In the genomic region with DNA sequence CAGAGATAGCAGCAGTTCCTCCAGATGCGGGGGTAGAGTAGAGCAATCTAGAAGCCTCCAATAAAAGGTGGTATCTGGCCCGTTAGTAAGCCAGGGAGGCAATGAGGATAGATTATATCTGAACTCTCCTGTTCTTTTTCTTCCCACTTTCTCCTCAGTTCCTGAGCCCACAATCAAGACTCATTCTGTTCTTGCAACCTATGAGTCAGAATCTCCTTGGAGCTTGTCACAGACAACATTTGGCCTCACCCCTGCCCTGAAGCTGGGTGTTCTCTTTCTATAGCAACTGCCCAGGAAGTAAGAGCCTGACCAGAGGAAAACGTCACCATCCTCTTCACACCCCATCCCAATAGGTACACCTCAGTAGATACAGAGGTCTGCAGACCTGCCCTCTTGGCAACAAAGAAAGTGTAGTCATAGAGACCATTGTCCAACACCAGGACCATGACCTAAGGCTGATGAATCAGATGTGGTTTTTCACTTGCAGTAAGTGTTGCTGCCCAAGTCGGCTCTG, we compare ENCODE assay signal across 9 cellular contexts.
DNase-seq lines count a peak whose midpoint lies in the region; ATAC-seq, FAIRE-seq and TF ChIP-seq lines count a peak whose summit lies in the region.
"Had no signal": no experiment of that assay in that cellular context is flagged by ENCODE, and none has a peak within 500 bp of the region (broad histone marks: within the 10 kb centered on the region; RNA-seq: fewer than 3 reads in every experiment).

No MANE protein-coding gene starts in this region.

- peak; percentile 78 for DNase-seq in Daoy (ENCODE audit: low read depth)
- peak; percentile 69 for DNase-seq in IMR-90
- DNase-seq in coronary artery (ENCODE audit: low spot score): peak; percentile 79
- no peak for DNase-seq in CD4-positive, alpha-beta memory T cell
- no peak for DNase-seq in HTR-8/SVneo (ENCODE audit: insufficient read length, low spot score)
- no peak for DNase-seq in SHP77 treated with DMSO at 0.1 percent for 48 hours (lab: John Stamatoyannopoulos, UW)

- peaks cover 9% of the 10 kb centered on the region for H3K27me3 ChIP-seq in IMR-90 (ENCODE audit: control insufficient read depth, insufficient read depth, low read length)
- H3K27me3 ChIP-seq in neutrophil: no peaks in the 10 kb centered on the region
- no peaks in the 10 kb centered on the region for H3K27me3 ChIP-seq in CD4-positive, alpha-beta memory T cell (ENCODE audit: insufficient read depth, low read length)

- H2AK5ac ChIP-seq in IMR-90 (ENCODE audit: low read depth, low read length): no peak overlapping the region

- H3K27ac ChIP-seq in IMR-90 (ENCODE audit: insufficient read depth, low read length) (no peak overlapping the region), coronary artery (peak overlapping the region; percentile 13 to 70), neutrophil (peak overlapping the region; percentile 59)
- H3K27ac ChIP-seq in CD4-positive, alpha-beta memory T cell (ENCODE audit: low read depth, low read length): no peak overlapping the region
- H3K27ac ChIP-seq: VCaP had no signal

- peak; percentile 87 for ATAC-seq in IMR-90 (ENCODE audit: low read depth)
- no peak for ATAC-seq in HG02571 (IDR thresholded peaks at IDR 0.05; ENCODE audit: unreplicated experiment)

- H2AFZ ChIP-seq in IMR-90 (replicated peaks; ENCODE audit: low read length, poor library complexity): peak overlapping the region; percentile 24

- no peaks in the 10 kb centered on the region for H3K36me3 Mint-ChIP-seq in CD4-positive, alpha-beta memory T cell

- TF ChIP-seq CTCF in IMR-90 (conservative IDR thresholded peaks at IDR 0.05; ENCODE audit: low read depth, low read length) (no peak), coronary artery (IDR thresholded peaks at IDR 0.05) (no peak), neutrophil (IDR thresholded peaks at IDR 0.05) (no peak)

- no peak overlapping the region for H3K27ac Mint-ChIP-seq in CD4-positive, alpha-beta memory T cell

- no peak overlapping the region for H4K5ac ChIP-seq in IMR-90 (ENCODE audit: low read depth, low read length)

- H3K36me3 ChIP-seq in IMR-90 (ENCODE audit: control insufficient read depth, insufficient read depth, low read length) (no peaks in the 10 kb centered on the region), neutrophil (no peaks in the 10 kb centered on the region)
- H3K36me3 ChIP-seq in CD4-positive, alpha-beta memory T cell (ENCODE audit: insufficient read depth, low read length): no peaks in the 10 kb centered on the region

- no TSS peak for BruUV-seq in IMR-90 (replicated peaks; lab: Mats Ljungman, UMichigan)

- H3K18ac ChIP-seq in IMR-90 (ENCODE audit: low read depth, low read length): no peak overlapping the region

- TF ChIP-seq RAD21 in IMR-90 (IDR thresholded peaks at IDR 0.05; ENCODE audit: low read length): no peak

- no peak overlapping the region for H3K4ac ChIP-seq in IMR-90 (ENCODE audit: low read depth, low read length)

- TF ChIP-seq POLR2A in IMR-90 (IDR thresholded peaks at IDR 0.05; ENCODE audit: low read depth, low read length): no peak

- H3K4me1 ChIP-seq in IMR-90 (ENCODE audit: control insufficient read depth, insufficient read depth, low read length): peaks cover 9% of the 10 kb centered on the region; the same call in 1 of the 2 replicates
- peaks cover 34 to 44% of the 10 kb centered on the region in 2 experiments for H3K4me1 ChIP-seq in neutrophil (ENCODE audit: control insufficient read depth in 1 of 2, insufficient read depth in 1 of 2, low read depth in 1 of 2, low read length in 1 of 2)
- no peaks in the 10 kb centered on the region for H3K4me1 ChIP-seq in CD4-positive, alpha-beta memory T cell (ENCODE audit: insufficient read depth, low read length)

- no peak overlapping the region for H2BK5ac ChIP-seq in IMR-90 (ENCODE audit: low read depth, low read length, poor library complexity, severe bottlenecking)

- no peak overlapping the region for H3K14ac ChIP-seq in IMR-90 (replicated peaks; ENCODE audit: low read depth, low read length)

- no peak overlapping the region for H3K56ac ChIP-seq in IMR-90 (ENCODE audit: extremely low read depth, insufficient read depth, low read length)

- no peak overlapping the region for H2BK120ac ChIP-seq in IMR-90 (ENCODE audit: low read depth, low read length)

- WGBS in IMR-90 (ENCODE audit: extremely low coverage in 2 of 2, insufficient read length in 1 of 2), 2 experiments: no CpG with 5 or more reads among the region's 4 CpGs

- no peak overlapping the region for H3K4me2 ChIP-seq in IMR-90 (ENCODE audit: low read depth, low read length)

- no peak overlapping the region for H2AK9ac ChIP-seq in IMR-90 (replicated peaks; ENCODE audit: low read depth, low read length, poor library complexity)

- no peak overlapping the region for H3K9ac ChIP-seq in IMR-90 (ENCODE audit: low read depth, low read length)

- no peak overlapping the region for H2BK15ac ChIP-seq in IMR-90 (ENCODE audit: low read depth, low read length)

- H3K4me3 ChIP-seq in IMR-90 (ENCODE audit: insufficient read depth, low read depth, low read length) (no peak overlapping the region), coronary artery (no peak overlapping the region), neutrophil (ENCODE audit: low read depth in 1 of 2, low read length in 1 of 2) (no peak overlapping the region)
- H3K4me3 ChIP-seq in CD4-positive, alpha-beta memory T cell (ENCODE audit: low read length in 2 of 2): no peak overlapping the region

- no peaks in the 10 kb centered on the region for H3K9me3 Mint-ChIP-seq in CD4-positive, alpha-beta memory T cell

- intact Hi-C loops in IMR-90 (cut with micrococcal nuclease): no loop called here
- intact Hi-C loops in CD4-positive, alpha-beta memory T cell (cut with micrococcal nuclease): no loop called here

- H3K23ac ChIP-seq in IMR-90 (ENCODE audit: low read depth, low read length): no peak overlapping the region

- H4K20me1 ChIP-seq in IMR-90 (ENCODE audit: insufficient read depth, low read length): no peaks in the 10 kb centered on the region

- peaks cover 17 to 24% of the 10 kb centered on the region in 2 donors for H3K27me3 Mint-ChIP-seq in CD4-positive, alpha-beta memory T cell

- H3K4me1 Mint-ChIP-seq in CD4-positive, alpha-beta memory T cell: peaks cover 6 to 13% (median 8%) of the 10 kb centered on the region in 4 donors

- POLR2A ChIA-PET in IMR-90 (lab: Charles Lee; ENCODE audit: unreplicated experiment): no interaction called here
- POLR2A ChIA-PET in CD4-positive, alpha-beta memory T cell (lab: Charles Lee; ENCODE audit: partially characterized antibody): no interaction called here

- dilution Hi-C loops in IMR-90 (cut with HindIII; ENCODE audit: low sequenced_read_pairs, unreplicated experiment): no loop called here

- H3K9me3 ChIP-seq in IMR-90 (ENCODE audit: control insufficient read depth, insufficient read depth, low read length): no peaks in the 10 kb centered on the region
- H3K9me3 ChIP-seq in neutrophil: no peaks in the 10 kb centered on the region
- H3K9me3 ChIP-seq in CD4-positive, alpha-beta memory T cell (ENCODE audit: control insufficient read depth in 1 of 2, low read length in 2 of 2): no peaks in the 10 kb centered on the region

- no peak overlapping the region for H2BK20ac ChIP-seq in IMR-90 (ENCODE audit: low read depth, low read length)

- 0 out of 2 replicates have a peak, but pooled peaks cover 4% of the 10 kb centered on the region for H3K9me1 ChIP-seq in IMR-90 (ENCODE audit: insufficient read depth, low read length)

- CTCF ChIA-PET in IMR-90 (lab: Yijun Ruan, JAX): interaction anchor here (0.8 kb wide), 1 partner anchor 28 kb away, joined by 3 read pairs; no protein-coding TSS in a partner anchor
- CTCF ChIA-PET in CD4-positive, alpha-beta memory T cell (lab: Charles Lee; ENCODE audit: partially characterized antibody): interaction anchor here (1.5 kb wide), 1 partner anchor 13 kb away, joined by 3 read pairs; no protein-coding TSS in a partner anchor

- FAIRE-seq in HTR-8/SVneo (lab: Jason Lieb, UNC): no peak

- no peaks in the 10 kb centered on the region for H3K79me1 ChIP-seq in IMR-90 (ENCODE audit: low read depth in 1 of 2, low read length in 2 of 2)

- in situ Hi-C loops in IMR-90 (cut with MboI; ENCODE audit: low sequenced_read_pairs): no loop called here

- H4K91ac ChIP-seq in IMR-90 (ENCODE audit: insufficient read depth, low read depth, low read length): no peak overlapping the region

- no peak overlapping the region for H3K4me3 Mint-ChIP-seq in CD4-positive, alpha-beta memory T cell

- H4K8ac ChIP-seq in IMR-90 (ENCODE audit: low read depth in 2 of 2, low read length in 2 of 2): no peak overlapping the region

TF ChIP-seq in IMR-90, 13 proteins besides CTCF, POLR2A, EP300 and RAD21:
- TF ChIP-seq BHLHE40 (IDR thresholded peaks at IDR 0.05; ENCODE audit: low read depth, low read length) (no peak), CEBPB (IDR thresholded peaks at IDR 0.05; ENCODE audit: low read depth, low read length) (peak; percentile 26; the same call in 1 of the 2 replicates)

Comparison
In these comparisons a context has a peak if more than half of its experiments do, and no peak if none do; other contexts are left out.
1. DNase-seq: peak in Daoy (single experiment), IMR-90 (single experiment) and coronary artery (single experiment); none in CD4-positive, alpha-beta memory T cell (0 of 5), HTR-8/SVneo (single experiment) and SHP77 treated with DMSO at 0.1 percent for 48 hours (single experiment).
2. H3K27ac ChIP-seq: peak in coronary artery (2 of 2) and neutrophil (single experiment); none in IMR-90 (single experiment) and CD4-positive, alpha-beta memory T cell (single experiment).